Comparison of ENCODE assay signal across 11 cellular contexts in the genomic region with DNA sequence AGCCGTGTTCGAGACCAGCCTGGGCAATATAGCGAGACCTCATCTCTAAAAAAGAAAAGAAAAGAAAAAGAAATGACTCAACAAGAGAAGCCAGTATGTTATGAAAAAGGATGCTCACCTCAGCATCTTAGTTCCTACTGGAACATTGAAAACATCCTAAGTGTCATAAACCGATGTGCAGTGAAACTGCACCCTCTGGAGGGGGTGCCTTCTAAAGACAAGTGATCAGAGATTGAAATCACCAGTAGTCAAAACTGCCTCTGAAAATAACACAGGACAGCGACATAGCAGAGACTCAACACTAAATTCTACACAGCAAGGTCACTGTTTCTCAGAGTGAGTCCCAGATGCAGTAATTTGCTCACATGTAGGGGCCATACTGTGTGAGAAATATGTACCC. TPM values are rescaled to one million over a fixed set of nuclear protein-coding genes. Genes with fewer than 3 reads are reported as not detected.
DNase-seq lines count a peak whose midpoint lies in the region; ATAC-seq and TF ChIP-seq lines count a peak whose summit lies in the region.
"Had no signal": no experiment of that assay in that cellular context is flagged by ENCODE, and none has a peak within 500 bp of the region (broad histone marks: within the 10 kb centered on the region; RNA-seq: fewer than 3 reads in every experiment).

No MANE protein-coding gene starts in this region.

- peak; percentile 18 for TF ChIP-seq CTCF in endodermal cell (conservative IDR thresholded peaks at IDR 0.05)
- peak; percentile 28 for TF ChIP-seq CTCF in retinal pigment epithelial cell (conservative IDR thresholded peaks at IDR 0.05; ENCODE audit: low read depth, low read length)

- H3K36me3 Mint-ChIP-seq in endodermal cell (ENCODE audit: low read depth) = no peaks in the 10 kb centered on the region
- no peaks in the 10 kb centered on the region for H3K36me3 Mint-ChIP-seq in stimulated activated naive B cell treated with anti-CD40 and anti-IgM and Interleukin-4, amounts not matched to agents 10 μg/mL and 1 μg/mL and 100 μg/mL, for 72 hours
- H3K36me3 Mint-ChIP-seq in activated T-helper 2 cell treated with anti-CD3 and anti-CD28 coated beads, Interferon-gamma antibody, Interleukin-2, Interleukin-4, amounts not matched to agents 10 μg/mL and 5 μg/mL and 100 μg/mL, durations not matched to agents 14 hours and 24 hours and 36 hours (ENCODE audit: low read depth) = no peaks in the 10 kb centered on the region
- H3K36me3 Mint-ChIP-seq: activated CD4-positive, alpha-beta memory T cell treated with anti-CD3 and anti-CD28 coated beads for 36 hours had no signal

- peaks cover 3% of the 10 kb centered on the region for H3K4me1 Mint-ChIP-seq in endodermal cell
- no peaks in the 10 kb centered on the region for H3K4me1 Mint-ChIP-seq in stimulated activated naive B cell treated with anti-CD40 and anti-IgM and Interleukin-4, amounts not matched to agents 10 μg/mL and 1 μg/mL and 100 μg/mL, for 72 hours
- H3K4me1 Mint-ChIP-seq in activated T-helper 2 cell treated with anti-CD3 and anti-CD28 coated beads, Interferon-gamma antibody, Interleukin-2, Interleukin-4, amounts not matched to agents 10 μg/mL and 5 μg/mL and 100 μg/mL, durations not matched to agents 14 hours and 24 hours and 36 hours (ENCODE audit: low read depth) = peaks cover 3% of the 10 kb centered on the region

- WGBS in endodermal cell (ENCODE audit: insufficient coverage in 1 of 2, insufficient read length in 1 of 2), 2 experiments = 90% methylated on average over 5 of the region's 5 CpGs; no CpG with 5 or more reads in 1 of the 2 experiments

- no peaks in the 10 kb centered on the region for H3K27me3 Mint-ChIP-seq in endodermal cell (ENCODE audit: insufficient read depth)
- peaks cover 0 to 18% of the 10 kb centered on the region in 2 donors for H3K27me3 Mint-ChIP-seq in stimulated activated naive B cell treated with anti-CD40 and anti-IgM and Interleukin-4, amounts not matched to agents 10 μg/mL and 1 μg/mL and 100 μg/mL, for 72 hours
- H3K27me3 Mint-ChIP-seq in activated T-helper 2 cell treated with anti-CD3 and anti-CD28 coated beads, Interferon-gamma antibody, Interleukin-2, Interleukin-4, amounts not matched to agents 10 μg/mL and 5 μg/mL and 100 μg/mL, durations not matched to agents 14 hours and 24 hours and 36 hours (ENCODE audit: low read depth) = no peaks in the 10 kb centered on the region
- H3K27me3 Mint-ChIP-seq: activated CD4-positive, alpha-beta memory T cell treated with anti-CD3 and anti-CD28 coated beads for 36 hours had no signal

- no peak overlapping the region for H3K27ac ChIP-seq in endodermal cell (ENCODE audit: low read depth, low read length)
- H3K27ac ChIP-seq: BLaER1, PC-9 had no signal

- H3K4me3 Mint-ChIP-seq in endodermal cell = no peak overlapping the region
- H3K4me3 Mint-ChIP-seq in stimulated activated naive B cell treated with anti-CD40 and anti-IgM and Interleukin-4, amounts not matched to agents 10 μg/mL and 1 μg/mL and 100 μg/mL, for 72 hours = no peak overlapping the region
- H3K4me3 Mint-ChIP-seq in activated T-helper 2 cell treated with anti-CD3 and anti-CD28 coated beads, Interferon-gamma antibody, Interleukin-2, Interleukin-4, amounts not matched to agents 10 μg/mL and 5 μg/mL and 100 μg/mL, durations not matched to agents 14 hours and 24 hours and 36 hours (ENCODE audit: low read depth) = no peak overlapping the region
- H3K4me3 Mint-ChIP-seq: activated CD4-positive, alpha-beta memory T cell treated with anti-CD3 and anti-CD28 coated beads for 36 hours had no signal

- ATAC-seq in stimulated activated naive B cell treated with anti-CD40 and anti-IgM and Interleukin-4, amounts not matched to agents 10 μg/mL and 1 μg/mL and 100 μg/mL, for 72 hours (replicated peaks) = no peak

- H3K27me3 ChIP-seq in endodermal cell (ENCODE audit: control insufficient read depth, insufficient read depth, low read length, poor library complexity, severe bottlenecking) = no peaks in the 10 kb centered on the region
- H3K27me3 ChIP-seq: BLaER1 had no signal

- no peaks in the 10 kb centered on the region for H3K4me1 ChIP-seq in endodermal cell (ENCODE audit: control insufficient read depth, insufficient read depth, low read length)
- H3K4me1 ChIP-seq: BLaER1 had no signal

- H3K27ac Mint-ChIP-seq in endodermal cell = no peak overlapping the region
- H3K27ac Mint-ChIP-seq in stimulated activated naive B cell treated with anti-CD40 and anti-IgM and Interleukin-4, amounts not matched to agents 10 μg/mL and 1 μg/mL and 100 μg/mL, for 72 hours = no peak overlapping the region
- no peak overlapping the region for H3K27ac Mint-ChIP-seq in activated T-helper 2 cell treated with anti-CD3 and anti-CD28 coated beads, Interferon-gamma antibody, Interleukin-2, Interleukin-4, amounts not matched to agents 10 μg/mL and 5 μg/mL and 100 μg/mL, durations not matched to agents 14 hours and 24 hours and 36 hours
- H3K27ac Mint-ChIP-seq: activated CD4-positive, alpha-beta memory T cell treated with anti-CD3 and anti-CD28 coated beads for 36 hours had no signal

- no peaks in the 10 kb centered on the region for H3K9me3 ChIP-seq in endodermal cell (ENCODE audit: control insufficient read depth, low read length)
- H3K9me3 ChIP-seq: BLaER1 had no signal

- peaks cover 35% of the 10 kb centered on the region for H3K9me3 Mint-ChIP-seq in endodermal cell
- no peaks in the 10 kb centered on the region for H3K9me3 Mint-ChIP-seq in stimulated activated naive B cell treated with anti-CD40 and anti-IgM and Interleukin-4, amounts not matched to agents 10 μg/mL and 1 μg/mL and 100 μg/mL, for 72 hours
- H3K9me3 Mint-ChIP-seq in activated T-helper 2 cell treated with anti-CD3 and anti-CD28 coated beads, Interferon-gamma antibody, Interleukin-2, Interleukin-4, amounts not matched to agents 10 μg/mL and 5 μg/mL and 100 μg/mL, durations not matched to agents 14 hours and 24 hours and 36 hours = no peaks in the 10 kb centered on the region
- H3K9me3 Mint-ChIP-seq: activated CD4-positive, alpha-beta memory T cell treated with anti-CD3 and anti-CD28 coated beads for 36 hours had no signal

- intact Hi-C loops in activated T-helper 2 cell treated with anti-CD3 and anti-CD28 coated beads, Interferon-gamma antibody, Interleukin-2, Interleukin-4, amounts not matched to agents 10 μg/mL and 5 μg/mL and 100 μg/mL, durations not matched to agents 14 hours and 24 hours and 36 hours (cut with micrococcal nuclease) = no loop called here

- H3K9ac ChIP-seq in endodermal cell (ENCODE audit: extremely low read depth, low read length, poor library complexity, severe bottlenecking) = no peak overlapping the region
- H3K9ac ChIP-seq: BLaER1 had no signal

- H3K36me3 ChIP-seq in endodermal cell (ENCODE audit: control insufficient read depth, insufficient read depth, low read length) = no peaks in the 10 kb centered on the region
- H3K36me3 ChIP-seq: BLaER1 had no signal

- DNase-seq in NCI-H524 (lab: John Stamatoyannopoulos, UW) (peak; percentile 19 to 56), NCI-H524 treated with DMSO at 0.1 percent for 48 hours (lab: John Stamatoyannopoulos, UW) (no peak), NCI-H2227 treated with DMSO at 0.1 percent for 48 hours (lab: John Stamatoyannopoulos, UW) (peak; percentile 19), endodermal cell (no peak), retinal pigment epithelial cell (ENCODE audit: low read depth) (no peak)
- no peak for DNase-seq in stimulated activated naive B cell treated with anti-CD40 and anti-IgM and Interleukin-4, amounts not matched to agents 10 μg/mL and 1 μg/mL and 100 μg/mL, for 72 hours
- DNase-seq in activated T-helper 2 cell treated with anti-CD3 and anti-CD28 coated beads, Interferon-gamma antibody, Interleukin-2, Interleukin-4, amounts not matched to agents 10 μg/mL and 5 μg/mL and 100 μg/mL, durations not matched to agents 14 hours and 24 hours and 36 hours (ENCODE audit: low spot score) = no peak
- no peak for DNase-seq in effector CD8-positive, alpha-beta T cell (lab: John Stamatoyannopoulos, UW)
- DNase-seq: activated CD4-positive, alpha-beta memory T cell treated with anti-CD3 and anti-CD28 coated beads for 36 hours; PC-9 had no signal

- H3K4me3 ChIP-seq in endodermal cell (ENCODE audit: low read length) = no peak overlapping the region
- no peak overlapping the region for H3K4me3 ChIP-seq in retinal pigment epithelial cell (ENCODE audit: low read length)
- H3K4me3 ChIP-seq: BLaER1, PC-9 had no signal

RNA-seq across cellular contexts. Expression of a gene that starts 28.0 kb away (rescaled TPM):
- 10 to 100 TPM; 67.0 to 82.2 TPM for total RNA-seq in endodermal cell
- polyA plus RNA-seq in endodermal cell (2013, experiment 1 of 2) = 75.2 TPM
- polyA plus RNA-seq in endodermal cell (2013, experiment 2 of 2) = 67.1 TPM
- 69.6 and 70.3 TPM in 2 replicates for total RNA-seq in activated T-helper 2 cell treated with anti-CD3 and anti-CD28 coated beads, Interferon-gamma antibody, Interleukin-2, Interleukin-4, amounts not matched to agents 10 μg/mL and 5 μg/mL and 100 μg/mL, durations not matched to agents 14 hours and 24 hours and 36 hours

Comparison
In these comparisons a context has a peak if more than half of its experiments do, and no peak if none do; other contexts are left out.
1. DNase-seq: peak in NCI-H524 (2 of 2) and NCI-H2227 treated with DMSO at 0.1 percent for 48 hours (single experiment); none in NCI-H524 treated with DMSO at 0.1 percent for 48 hours (single experiment), endodermal cell (single experiment), retinal pigment epithelial cell (single experiment), stimulated activated naive B cell treated with anti-CD40 and anti-IgM and Interleukin-4, amounts not matched to agents 10 μg/mL and 1 μg/mL and 100 μg/mL, for 72 hours (single experiment), activated T-helper 2 cell treated with anti-CD3 and anti-CD28 coated beads, Interferon-gamma antibody, Interleukin-2, Interleukin-4, amounts not matched to agents 10 μg/mL and 5 μg/mL and 100 μg/mL, durations not matched to agents 14 hours and 24 hours and 36 hours (single experiment) and effector CD8-positive, alpha-beta T cell (single experiment).